19 cellular contexts compared by ENCODE assay signal in genomic region chr6:55033021-55033546, GRCh38.
"Had no signal": no experiment of that assay in that cellular context is flagged by ENCODE, and none has a peak within 500 bp of the region (broad histone marks: within the 10 kb centered on the region; RNA-seq: fewer than 3 reads in every experiment).

No MANE protein-coding gene starts in this region.

- H3K36me3 ChIP-seq: ascending aorta, gastroesophageal sphincter, left lung, sigmoid colon, thoracic aorta had no signal

- DNase-seq: activated CD4-positive, alpha-beta T cell treated with anti-CD3 and anti-CD28 coated beads for 1 hour; activated CD4-positive, alpha-beta T cell treated with anti-CD3 and anti-CD28 coated beads, Interleukin-2, amount 50 U/mL, for 4 hours; activated naive CD4-positive, alpha-beta T cell; activated T-cell treated with anti-CD3 and anti-CD28 coated beads for 4 hours; dermis blood vessel endothelial cell; kidney; left lung; mammary epithelial cell; naive B cell; sigmoid colon; stimulated activated CD4-positive, alpha-beta T cell treated with anti-CD3 and anti-CD28 coated beads, Interleukin-12 subunit alpha, Interleukin-12 subunit beta, amount 100 ng/mL, for 4 hours; stimulated activated CD4-positive, alpha-beta T cell treated with anti-CD3 and anti-CD28 coated beads, Interleukin-2, amount 100 ng/mL, for 24 hours had no signal

- H3K4me2 ChIP-seq: hepatocyte had no signal

- H3K27me3 Mint-ChIP-seq: naive B cell had no signal

- H3K4me3 ChIP-seq: ascending aorta, gastroesophageal sphincter, hepatocyte, left lung, sigmoid colon, thoracic aorta had no signal

- H3K4me1 ChIP-seq: ascending aorta, gastroesophageal sphincter, left lung, parathyroid adenoma, sigmoid colon had no signal

- H3K27me3 ChIP-seq: ascending aorta, gastroesophageal sphincter, hepatocyte, left lung, sigmoid colon had no signal

- H3K9ac ChIP-seq: parathyroid adenoma had no signal

- H3K9me3 ChIP-seq: ascending aorta, sigmoid colon, thoracic aorta had no signal

- H3K36me3 Mint-ChIP-seq: naive B cell; stimulated activated effector memory CD8-positive, alpha-beta T cell treated with anti-CD3 and anti-CD28 coated beads, Interleukin-12 subunit alpha, Interleukin-12 subunit beta, amount 100 ng/mL, for 72 hours had no signal

- ATAC-seq: gastroesophageal sphincter; left lung; stimulated activated effector memory CD8-positive, alpha-beta T cell treated with anti-CD3 and anti-CD28 coated beads, Interleukin-12 subunit alpha, Interleukin-12 subunit beta, amount 100 ng/mL, for 72 hours had no signal

- H3K4me1 Mint-ChIP-seq: stimulated activated effector memory CD8-positive, alpha-beta T cell treated with anti-CD3 and anti-CD28 coated beads, Interleukin-12 subunit alpha, Interleukin-12 subunit beta, amount 100 ng/mL, for 72 hours had no signal

- H3K27ac ChIP-seq: ascending aorta, epithelial cell of prostate, gastroesophageal sphincter, hepatocyte, left lung, parathyroid adenoma, sigmoid colon, thoracic aorta had no signal

- H3K27ac Mint-ChIP-seq: naive B cell; stimulated activated effector memory CD8-positive, alpha-beta T cell treated with anti-CD3 and anti-CD28 coated beads, Interleukin-12 subunit alpha, Interleukin-12 subunit beta, amount 100 ng/mL, for 72 hours had no signal

- H3K4me3 Mint-ChIP-seq: naive B cell; stimulated activated effector memory CD8-positive, alpha-beta T cell treated with anti-CD3 and anti-CD28 coated beads, Interleukin-12 subunit alpha, Interleukin-12 subunit beta, amount 100 ng/mL, for 72 hours had no signal
